In genomic region chr7:12127490-12127889, GRCh38 we compare ENCODE assay signal across 36 cellular contexts.
"Had no signal": no experiment of that assay in that cellular context is flagged by ENCODE, and none has a peak within 500 bp of the region (broad histone marks: within the 10 kb centered on the region; RNA-seq: fewer than 3 reads in every experiment).

No MANE protein-coding gene starts in this region.

- H3K9me3 ChIP-seq: body of pancreas, heart right ventricle, left lung, lower lobe of right lung, mucosa of descending colon, neutrophil, ovary, uterus had no signal

- DNase-seq: activated CD4-positive, alpha-beta memory T cell treated with anti-CD3 and anti-CD28 coated beads for 36 hours; activated CD4-positive, alpha-beta T cell treated with anti-CD3 and anti-CD28 coated beads for 48 hours; activated CD8-positive, alpha-beta memory T cell treated with anti-CD3 and anti-CD28 coated beads, Interleukin-2, amount 50 U/mL, for 4 hours; activated effector memory CD4-positive, alpha-beta T cell treated with anti-CD3 and anti-CD28 coated beads, Interleukin-2, amount 50 U/mL, for 16 hours; activated naive CD8-positive, alpha-beta T cell treated with anti-CD3 and anti-CD28 coated beads, Interleukin-2, amount 50 U/mL, for 24 hours; activated T-cell treated with anti-CD3 and anti-CD28 coated beads, Interleukin-2, amount 50 U/mL, for 1 hour; anterior cingulate cortex; body of pancreas; cortex of kidney; effector memory CD8-positive, alpha-beta T cell; erythroblast; foreskin melanocyte; heart right ventricle; left lung; lower lobe of right lung; mesendoderm; mucosa of descending colon; ovary; stimulated activated CD4-positive, alpha-beta T cell treated with anti-CD3 and anti-CD28 coated beads, Interleukin-4, amount 100 ng/mL, for 4 hours; stimulated activated CD8-positive, alpha-beta memory T cell treated with anti-CD3 and anti-CD28 coated beads, Interleukin-4, amount 100 ng/mL, for 48 hours; stimulated activated naive CD8-positive, alpha-beta T cell treated with anti-CD3 and anti-CD28 coated beads, Interleukin-15, amount 100 ng/mL, for 72 hours; substantia nigra; T-helper 1 cell; uterus had no signal

- H3K27ac Mint-ChIP-seq: activated CD4-positive, alpha-beta memory T cell treated with anti-CD3 and anti-CD28 coated beads for 36 hours; activated naive CD4-positive, alpha-beta T cell treated with anti-CD3 and anti-CD28 coated beads, Interleukin-2, amount 50 U/mL, for 24 hours; activated naive CD8-positive, alpha-beta T cell treated with anti-CD3 and anti-CD28 coated beads, Interleukin-2, amount 50 U/mL, for 24 hours; activated T-helper 1 cell treated with anti-CD3 and anti-CD28 coated beads, Interleukin-12 subunit alpha, Interleukin-12 subunit beta, Interleukin-2, Interleukin-4 antibody, amounts not matched to agents 30 ng/mL and 10 ng/mL and 1 ng/mL, durations not matched to agents 14 hours and 24 hours and 36 hours; effector memory CD8-positive, alpha-beta T cell; nephron; progenitor cell of endocrine pancreas; stimulated activated memory B cell treated with anti-CD40 and anti-IgM and Interleukin-4, amounts not matched to agents 10 μg/mL and 1 μg/mL and 100 μg/mL, for 72 hours; stimulated activated naive CD8-positive, alpha-beta T cell treated with anti-CD3 and anti-CD28 coated beads, Interleukin-15, amount 100 ng/mL, for 72 hours; T-helper 2 cell treated with Interferon-gamma antibody and Interleukin-4, amounts not matched to agents 5 μg/mL and 100 μg/mL, for 36 hours; type B pancreatic cell had no signal

- H3K4me3 Mint-ChIP-seq: activated CD4-positive, alpha-beta memory T cell treated with anti-CD3 and anti-CD28 coated beads for 36 hours; activated naive CD4-positive, alpha-beta T cell treated with anti-CD3 and anti-CD28 coated beads, Interleukin-2, amount 50 U/mL, for 24 hours; activated naive CD8-positive, alpha-beta T cell treated with anti-CD3 and anti-CD28 coated beads, Interleukin-2, amount 50 U/mL, for 24 hours; activated T-helper 1 cell treated with anti-CD3 and anti-CD28 coated beads, Interleukin-12 subunit alpha, Interleukin-12 subunit beta, Interleukin-2, Interleukin-4 antibody, amounts not matched to agents 30 ng/mL and 10 ng/mL and 1 ng/mL, durations not matched to agents 14 hours and 24 hours and 36 hours; effector memory CD8-positive, alpha-beta T cell; nephron; stimulated activated memory B cell treated with anti-CD40 and anti-IgM and Interleukin-4, amounts not matched to agents 10 μg/mL and 1 μg/mL and 100 μg/mL, for 72 hours; stimulated activated naive CD8-positive, alpha-beta T cell treated with anti-CD3 and anti-CD28 coated beads, Interleukin-15, amount 100 ng/mL, for 72 hours; T-helper 2 cell treated with Interferon-gamma antibody and Interleukin-4, amounts not matched to agents 5 μg/mL and 100 μg/mL, for 36 hours; type B pancreatic cell had no signal

- H3K27me3 ChIP-seq: body of pancreas, cardiac muscle cell, left lung, neutrophil, ovary, uterus had no signal

- H3K36me3 ChIP-seq: cardiac muscle cell, heart right ventricle, left lung, lower lobe of right lung, neutrophil, ovary, uterus had no signal

- H3K36me3 Mint-ChIP-seq: activated CD4-positive, alpha-beta memory T cell treated with anti-CD3 and anti-CD28 coated beads for 36 hours; stimulated activated memory B cell treated with anti-CD40 and anti-IgM and Interleukin-4, amounts not matched to agents 10 μg/mL and 1 μg/mL and 100 μg/mL, for 72 hours; type B pancreatic cell had no signal

- H3K9me3 Mint-ChIP-seq: effector memory CD8-positive, alpha-beta T cell; nephron; stimulated activated memory B cell treated with anti-CD40 and anti-IgM and Interleukin-4, amounts not matched to agents 10 μg/mL and 1 μg/mL and 100 μg/mL, for 72 hours had no signal

- H3K4me1 Mint-ChIP-seq: nephron; stimulated activated memory B cell treated with anti-CD40 and anti-IgM and Interleukin-4, amounts not matched to agents 10 μg/mL and 1 μg/mL and 100 μg/mL, for 72 hours had no signal

- H3K4me3 ChIP-seq: body of pancreas, cardiac muscle cell, heart right ventricle, left lung, lower lobe of right lung, mucosa of descending colon, ovary, skin epidermis, uterus had no signal

- H3K27ac ChIP-seq: body of pancreas, cardiac muscle cell, heart right ventricle, left lung, lower lobe of right lung, neutrophil, ovary, skin epidermis, uterus had no signal

- H3K4me1 ChIP-seq: body of pancreas, heart right ventricle, left lung, lower lobe of right lung, uterus had no signal

- ATAC-seq: activated CD4-positive, CD25-positive, alpha-beta regulatory T cell treated with anti-CD3 and anti-CD28 coated beads, Interleukin-2, amount 50 U/mL, for 24 hours; activated naive CD8-positive, alpha-beta T cell treated with anti-CD3 and anti-CD28 coated beads, Interleukin-2, amount 50 U/mL, for 24 hours; body of pancreas; effector memory CD8-positive, alpha-beta T cell; heart right ventricle; left lung; lower lobe of right lung; mucosa of descending colon; sciatic nerve; stimulated activated memory B cell treated with anti-CD40 and anti-IgM and Interleukin-4, amounts not matched to agents 10 μg/mL and 1 μg/mL and 100 μg/mL, for 72 hours; stimulated activated naive CD8-positive, alpha-beta T cell treated with anti-CD3 and anti-CD28 coated beads, Interleukin-15, amount 100 ng/mL, for 72 hours had no signal

- H3K27me3 Mint-ChIP-seq: activated naive CD4-positive, alpha-beta T cell treated with anti-CD3 and anti-CD28 coated beads, Interleukin-2, amount 50 U/mL, for 24 hours; progenitor cell of endocrine pancreas; stimulated activated memory B cell treated with anti-CD40 and anti-IgM and Interleukin-4, amounts not matched to agents 10 μg/mL and 1 μg/mL and 100 μg/mL, for 72 hours; type B pancreatic cell had no signal
